Comparison of ENCODE assay signal across 9 cellular contexts in genomic region chr9:121289554-121290370, GRCh38. TPM values are rescaled to one million over a fixed set of nuclear protein-coding genes. Genes with fewer than 3 reads are reported as not detected.
A peak's percentile ranks its signal among the peaks of the same experiment; 100 is the strongest.
DNase-seq lines count a peak whose midpoint lies in the region; ATAC-seq and TF ChIP-seq lines count a peak whose summit lies in the region.
"Had no signal": no experiment of that assay in that cellular context is flagged by ENCODE, and none has a peak within 500 bp of the region (broad histone marks: within the 10 kb centered on the region; RNA-seq: fewer than 3 reads in every experiment).

No MANE protein-coding gene starts in this region.

- DNase-seq in natural killer cell treated with Interleukin-12 subunit alpha and Interleukin-12 subunit beta and Interleukin-15 and Interleukin-18, amount 100 ng/mL, for 72 hours (ENCODE audit: low spot score): peak; percentile 35
- DNase-seq in natural killer cell (no peak), endothelial cell (ENCODE audit: low spot score) (no peak), neural progenitor cell (ENCODE audit: low spot score) (no peak), NCI-H2107 (lab: John Stamatoyannopoulos, UW) (no peak), GOT3 (lab: John Stamatoyannopoulos, UW) (no peak)
- no peak for DNase-seq in effector CD8-positive, alpha-beta T cell (lab: John Stamatoyannopoulos, UW)
- no peak for DNase-seq in activated CD8-positive, alpha-beta memory T cell treated with anti-CD3 and anti-CD28 coated beads, Interleukin-2, amount 50 U/mL, for 4 hours
- DNase-seq: activated naive CD4-positive, alpha-beta T cell treated with Interleukin-2 at 50 U/mL for 16 hours had no signal

- ATAC-seq in natural killer cell treated with Interleukin-12 subunit alpha and Interleukin-12 subunit beta and Interleukin-15 and Interleukin-18, amount 100 ng/mL, for 72 hours: no peak
- no peak for ATAC-seq in natural killer cell

- no peaks in the 10 kb centered on the region for H3K79me2 ChIP-seq in neural progenitor cell (ENCODE audit: low read depth)

- no peak overlapping the region for H2AFZ ChIP-seq in neural progenitor cell (replicated peaks)

- no peaks in the 10 kb centered on the region for H3K27me3 Mint-ChIP-seq in natural killer cell treated with Interleukin-12 subunit alpha and Interleukin-12 subunit beta and Interleukin-15 and Interleukin-18, amount 100 ng/mL, for 72 hours
- H3K27me3 Mint-ChIP-seq in natural killer cell (ENCODE audit: low read depth in 2 of 2) (no peaks in the 10 kb centered on the region), endothelial cell (ENCODE audit: unreplicated experiment) (peaks cover 18% of the 10 kb centered on the region), neural progenitor cell (ENCODE audit: insufficient read depth, low read depth) (peaks cover 5% of the 10 kb centered on the region)

- H3K4me1 ChIP-seq in neural progenitor cell: peaks cover 52% of the 10 kb centered on the region

- intact Hi-C loops in natural killer cell (cut with micrococcal nuclease): no loop called here

- H3K9me3 Mint-ChIP-seq in natural killer cell treated with Interleukin-12 subunit alpha and Interleukin-12 subunit beta and Interleukin-15 and Interleukin-18, amount 100 ng/mL, for 72 hours: no peaks in the 10 kb centered on the region
- H3K9me3 Mint-ChIP-seq in natural killer cell (no peaks in the 10 kb centered on the region), endothelial cell (ENCODE audit: unreplicated experiment) (no peaks in the 10 kb centered on the region), neural progenitor cell (peaks cover 2% of the 10 kb centered on the region)

- peaks cover 22% of the 10 kb centered on the region for H4K20me1 ChIP-seq in neural progenitor cell (ENCODE audit: low read depth)

- H3K27me3 ChIP-seq in neural progenitor cell: peaks cover 15% of the 10 kb centered on the region

- H3K4me2 ChIP-seq in neural progenitor cell: peak overlapping the region; percentile 71

- H3K4me3 ChIP-seq in neural progenitor cell: peak overlapping the region; percentile 28

- no peak overlapping the region for H3K27ac Mint-ChIP-seq in natural killer cell treated with Interleukin-12 subunit alpha and Interleukin-12 subunit beta and Interleukin-15 and Interleukin-18, amount 100 ng/mL, for 72 hours
- H3K27ac Mint-ChIP-seq in natural killer cell (no peak overlapping the region), endothelial cell (ENCODE audit: unreplicated experiment) (peak overlapping the region; percentile 21), neural progenitor cell (peak overlapping the region; percentile 96)

- no peaks in the 10 kb centered on the region for H3K9me3 ChIP-seq in neural progenitor cell (ENCODE audit: low read depth)

- no peak for TF ChIP-seq CTCF in natural killer cell (IDR thresholded peaks at IDR 0.05)
- TF ChIP-seq CTCF in endothelial cell (IDR thresholded peaks at IDR 0.05; ENCODE audit: unreplicated experiment): no peak
- no peak for TF ChIP-seq CTCF in neural progenitor cell (IDR thresholded peaks at IDR 0.05)

- H3K27ac ChIP-seq in neural progenitor cell: peak overlapping the region; percentile 18

- H3K4me1 Mint-ChIP-seq in natural killer cell treated with Interleukin-12 subunit alpha and Interleukin-12 subunit beta and Interleukin-15 and Interleukin-18, amount 100 ng/mL, for 72 hours (ENCODE audit: low read depth in 2 of 2): peaks cover 4 to 19% of the 10 kb centered on the region in 2 donors
- H3K4me1 Mint-ChIP-seq in natural killer cell (peaks cover 15 to 30% of the 10 kb centered on the region in 2 donors), endothelial cell (ENCODE audit: unreplicated experiment) (peaks cover 60% of the 10 kb centered on the region), neural progenitor cell (peaks cover 51% of the 10 kb centered on the region)

- peaks cover 52% of the 10 kb centered on the region for H3F3A ChIP-seq in neural progenitor cell (ENCODE audit: low read depth)

- no peaks in the 10 kb centered on the region for H3K36me3 ChIP-seq in neural progenitor cell

- H3K36me3 Mint-ChIP-seq in natural killer cell treated with Interleukin-12 subunit alpha and Interleukin-12 subunit beta and Interleukin-15 and Interleukin-18, amount 100 ng/mL, for 72 hours: no peaks in the 10 kb centered on the region
- H3K36me3 Mint-ChIP-seq in natural killer cell: no peaks in the 10 kb centered on the region
- peaks cover 3% of the 10 kb centered on the region for H3K36me3 Mint-ChIP-seq in endothelial cell (ENCODE audit: low read depth, unreplicated experiment)
- no peaks in the 10 kb centered on the region for H3K36me3 Mint-ChIP-seq in neural progenitor cell

- no peak overlapping the region for H3K9ac ChIP-seq in neural progenitor cell

- no peak overlapping the region for H3K4me3 Mint-ChIP-seq in natural killer cell treated with Interleukin-12 subunit alpha and Interleukin-12 subunit beta and Interleukin-15 and Interleukin-18, amount 100 ng/mL, for 72 hours
- H3K4me3 Mint-ChIP-seq in natural killer cell (no peak overlapping the region), endothelial cell (ENCODE audit: unreplicated experiment) (no peak overlapping the region), neural progenitor cell (peak overlapping the region; percentile 26)

RNA-seq across cellular contexts. Expression of gene GSN, which starts 21.8 kb away (rescaled TPM):
- total RNA-seq in natural killer cell treated with Interleukin-12 subunit alpha and Interleukin-12 subunit beta and Interleukin-15 and Interleukin-18, amount 100 ng/mL, for 72 hours: 10 to 100 TPM in 1 of 2 donors, 1 to 10 TPM in 1; 9.4 to 40.9 TPM
- total RNA-seq in natural killer cell (100 to 1,000 TPM in 2 of 3 donors, 10 to 100 TPM in 1; 92.9 to 103 (median 103) TPM), endothelial cell (ENCODE audit: unreplicated experiment) (205 TPM), neural progenitor cell (ENCODE audit: low replicate concordance) (72.1 and 114 TPM in 2 replicates)

Comparison
In these comparisons a context has a peak if more than half of its experiments do, and no peak if none do; other contexts are left out.
1. H3K27ac Mint-ChIP-seq: peak in endothelial cell (single experiment) and neural progenitor cell (single experiment); none in natural killer cell treated with Interleukin-12 subunit alpha and Interleukin-12 subunit beta and Interleukin-15 and Interleukin-18, amount 100 ng/mL, for 72 hours (0 of 2) and natural killer cell (0 of 2).